ENCODE assay signal across 1 cellular context in the genomic region with DNA sequence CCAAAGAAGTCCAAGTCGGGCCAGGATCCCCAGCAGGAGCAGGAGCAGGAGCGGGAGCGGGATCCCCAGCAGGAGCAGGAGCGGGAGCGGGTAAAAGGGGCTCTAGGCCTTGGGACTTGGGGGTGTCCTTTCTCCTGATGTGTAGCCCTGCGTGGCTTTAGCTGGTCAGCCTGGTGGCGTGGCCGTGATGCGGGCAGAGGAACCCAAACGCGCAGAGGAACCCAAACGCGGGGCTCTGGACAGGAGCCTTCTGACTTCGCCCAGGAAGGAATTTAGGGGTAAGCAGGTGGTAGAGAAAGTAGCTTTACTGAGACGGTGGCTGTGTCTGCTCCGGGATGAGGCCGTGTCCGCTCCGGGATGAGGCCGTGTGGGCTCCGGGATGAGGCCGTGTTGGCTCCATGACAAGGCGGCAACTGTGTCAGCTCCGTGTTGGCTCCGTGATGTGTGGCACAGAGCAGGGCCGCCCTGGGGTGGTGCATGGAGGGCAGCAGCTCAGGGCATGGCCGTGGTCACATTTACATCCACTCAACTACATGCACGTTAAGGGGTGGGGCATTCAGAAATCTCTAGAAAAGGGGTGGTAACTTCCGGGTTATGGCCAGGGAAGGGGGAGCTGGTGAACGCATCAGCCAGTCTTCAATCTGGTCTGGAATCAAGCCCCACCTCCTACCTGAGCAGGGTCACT.
TF ChIP-seq lines count a peak whose summit lies in the region.

No MANE protein-coding gene starts in this region.

TF ChIP-seq in HepG2, 621 proteins besides CTCF, POLR2A, EP300 and RAD21 (continued from another document and continues in another):
- TF ChIP-seq, protein P1, sequence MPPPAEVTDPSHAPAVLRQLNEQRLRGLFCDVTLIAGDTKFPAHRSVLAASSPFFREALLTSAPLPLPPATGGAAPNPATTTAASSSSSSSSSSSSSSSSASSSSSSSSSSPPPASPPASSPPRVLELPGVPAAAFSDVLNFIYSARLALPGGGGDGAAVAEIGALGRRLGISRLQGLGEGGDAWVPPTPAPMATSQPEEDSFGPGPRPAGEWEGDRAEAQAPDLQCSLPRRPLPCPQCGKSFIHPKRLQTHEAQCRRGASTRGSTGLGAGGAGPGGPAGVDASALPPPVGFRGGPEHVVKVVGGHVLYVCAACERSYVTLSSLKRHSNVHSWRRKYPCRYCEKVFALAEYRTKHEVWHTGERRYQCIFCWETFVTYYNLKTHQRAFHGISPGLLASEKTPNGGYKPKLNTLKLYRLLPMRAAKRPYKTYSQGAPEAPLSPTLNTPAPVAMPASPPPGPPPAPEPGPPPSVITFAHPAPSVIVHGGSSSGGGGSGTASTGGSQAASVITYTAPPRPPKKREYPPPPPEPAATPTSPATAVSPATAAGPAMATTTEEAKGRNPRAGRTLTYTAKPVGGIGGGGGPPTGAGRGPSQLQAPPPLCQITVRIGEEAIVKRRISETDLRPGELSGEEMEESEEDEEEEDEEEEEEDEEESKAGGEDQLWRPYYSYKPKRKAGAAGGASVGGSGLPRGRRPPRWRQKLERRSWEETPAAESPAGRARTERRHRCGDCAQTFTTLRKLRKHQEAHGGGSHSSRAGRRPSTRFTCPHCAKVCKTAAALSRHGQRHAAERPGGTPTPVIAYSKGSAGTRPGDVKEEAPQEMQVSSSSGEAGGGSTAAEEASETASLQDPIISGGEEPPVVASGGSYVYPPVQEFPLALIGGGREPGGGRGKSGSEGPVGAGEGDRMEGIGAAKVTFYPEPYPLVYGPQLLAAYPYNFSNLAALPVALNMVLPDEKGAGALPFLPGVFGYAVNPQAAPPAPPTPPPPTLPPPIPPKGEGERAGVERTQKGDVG (CRISPR knock-in tag; IDR thresholded peaks at IDR 0.05; ENCODE audit: borderline replicate concordance) = peak; percentile 94
- TF ChIP-seq DNMT1 (CRISPR knock-in tag; IDR thresholded peaks at IDR 0.05) = no peak; the same call in 1 of the 2 replicates
- TF ChIP-seq SIX4 (CRISPR knock-in tag; IDR thresholded peaks at IDR 0.05) = no peak
- TF ChIP-seq ZNF274 (CRISPR knock-in tag; IDR thresholded peaks at IDR 0.05) = peak; percentile 50; the same call in 1 of the 2 replicates
- TF ChIP-seq ZNF749 (CRISPR knock-in tag; IDR thresholded peaks at IDR 0.05; ENCODE audit: borderline replicate concordance) = 0 out of 2 replicates have a peak, but pooled peaks have one; percentile 76
- TF ChIP-seq ZFX (CRISPR knock-in tag; IDR thresholded peaks at IDR 0.05; ENCODE audit: low read depth) = peak; percentile 70
- TF ChIP-seq ZNF317 (CRISPR knock-in tag; IDR thresholded peaks at IDR 0.05) = no peak
- TF ChIP-seq ZNF446 (CRISPR knock-in tag; IDR thresholded peaks at IDR 0.05) = no peak
- 0 out of 2 replicates have a peak, but pooled peaks have one; percentile 43 for TF ChIP-seq ZBTB20 (CRISPR knock-in tag; IDR thresholded peaks at IDR 0.05; ENCODE audit: borderline replicate concordance, low read depth)
- TF ChIP-seq MEIS2 (CRISPR knock-in tag; IDR thresholded peaks at IDR 0.05) = no peak
- no peak for TF ChIP-seq ZFP82 (CRISPR knock-in tag; IDR thresholded peaks at IDR 0.05; ENCODE audit: borderline replicate concordance)
- TF ChIP-seq ZNF362 (CRISPR knock-in tag; IDR thresholded peaks at IDR 0.05; ENCODE audit: borderline replicate concordance) = no peak
- no peak for TF ChIP-seq KAT8 (CRISPR knock-in tag; IDR thresholded peaks at IDR 0.05)
- TF ChIP-seq TGIF2 (CRISPR knock-in tag; IDR thresholded peaks at IDR 0.05) = 0 out of 2 replicates have a peak, but pooled peaks have one; percentile 47
- peak; percentile 19; the same call in 1 of the 2 replicates for TF ChIP-seq PHF21A (CRISPR knock-in tag; IDR thresholded peaks at IDR 0.05)
- no peak for TF ChIP-seq NFE2L1 (CRISPR knock-in tag; IDR thresholded peaks at IDR 0.05; ENCODE audit: borderline replicate concordance)
- TF ChIP-seq IRX3 (CRISPR knock-in tag; IDR thresholded peaks at IDR 0.05; ENCODE audit: borderline replicate concordance, low read depth) = no peak
- TF ChIP-seq GTF2F1 (IDR thresholded peaks at IDR 0.05; ENCODE audit: low read length) = no peak
- TF ChIP-seq ZNF235 (CRISPR knock-in tag; IDR thresholded peaks at IDR 0.05; ENCODE audit: borderline replicate concordance) = no peak
- peak; percentile 49; the same call in 1 of the 2 replicates for TF ChIP-seq MEF2D (CRISPR knock-in tag; IDR thresholded peaks at IDR 0.05)
- TF ChIP-seq ZFP36 (IDR thresholded peaks at IDR 0.05; ENCODE audit: borderline replicate concordance, low read depth, low read length, partially characterized antibody) = no peak
- no peak for TF ChIP-seq ZNF496 (CRISPR knock-in tag; IDR thresholded peaks at IDR 0.05; ENCODE audit: insufficient replicate concordance)
- no peak for TF ChIP-seq HDAC2 (CRISPR knock-in tag; IDR thresholded peaks at IDR 0.05)
- TF ChIP-seq NR2F6 (IDR thresholded peaks at IDR 0.05) = no peak
- peak; percentile 22; the same call in 1 of the 2 replicates for TF ChIP-seq NR2F6 (CRISPR knock-in tag; IDR thresholded peaks at IDR 0.05)
- TF ChIP-seq, protein P2, sequence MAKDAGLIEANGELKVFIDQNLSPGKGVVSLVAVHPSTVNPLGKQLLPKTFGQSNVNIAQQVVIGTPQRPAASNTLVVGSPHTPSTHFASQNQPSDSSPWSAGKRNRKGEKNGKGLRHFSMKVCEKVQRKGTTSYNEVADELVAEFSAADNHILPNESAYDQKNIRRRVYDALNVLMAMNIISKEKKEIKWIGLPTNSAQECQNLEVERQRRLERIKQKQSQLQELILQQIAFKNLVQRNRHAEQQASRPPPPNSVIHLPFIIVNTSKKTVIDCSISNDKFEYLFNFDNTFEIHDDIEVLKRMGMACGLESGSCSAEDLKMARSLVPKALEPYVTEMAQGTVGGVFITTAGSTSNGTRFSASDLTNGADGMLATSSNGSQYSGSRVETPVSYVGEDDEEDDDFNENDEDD (CRISPR knock-in tag; IDR thresholded peaks at IDR 0.05; ENCODE audit: borderline replicate concordance) = peak; percentile 81; the same call in 1 of the 2 replicates
- no peak for TF ChIP-seq ZNF484 (CRISPR knock-in tag; IDR thresholded peaks at IDR 0.05; ENCODE audit: borderline replicate concordance, low read depth)
- no peak for TF ChIP-seq NFE2 (CRISPR knock-in tag; IDR thresholded peaks at IDR 0.05)
- TF ChIP-seq ZNF766 (CRISPR knock-in tag; IDR thresholded peaks at IDR 0.05; ENCODE audit: borderline replicate concordance) = no peak
- TF ChIP-seq ZSCAN25 (CRISPR knock-in tag; IDR thresholded peaks at IDR 0.05) = no peak
- TF ChIP-seq TAF15 (IDR thresholded peaks at IDR 0.05; ENCODE audit: low read depth, low read length, poor library complexity, severe bottlenecking) = peak; percentile 68
- no peak; the same call in 1 of the 2 replicates for TF ChIP-seq MXD3 (CRISPR knock-in tag; IDR thresholded peaks at IDR 0.05)
- no peak for TF ChIP-seq NCOR1 (IDR thresholded peaks at IDR 0.05; ENCODE audit: borderline replicate concordance, low read length)
- TF ChIP-seq THAP11 (CRISPR knock-in tag; IDR thresholded peaks at IDR 0.05) = peak; percentile 40; the same call in 1 of the 2 replicates
- no peak for TF ChIP-seq MIER2 (CRISPR knock-in tag; IDR thresholded peaks at IDR 0.05)
- TF ChIP-seq, protein P3, sequence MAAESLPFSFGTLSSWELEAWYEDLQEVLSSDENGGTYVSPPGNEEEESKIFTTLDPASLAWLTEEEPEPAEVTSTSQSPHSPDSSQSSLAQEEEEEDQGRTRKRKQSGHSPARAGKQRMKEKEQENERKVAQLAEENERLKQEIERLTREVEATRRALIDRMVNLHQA (CRISPR knock-in tag; IDR thresholded peaks at IDR 0.05) = no peak
- no peak for TF ChIP-seq HNF1B (CRISPR knock-in tag; IDR thresholded peaks at IDR 0.05)
- peak; percentile 100 for TF ChIP-seq ZBTB38 (CRISPR knock-in tag; IDR thresholded peaks at IDR 0.05)
- no peak for TF ChIP-seq PHF5A (CRISPR knock-in tag; IDR thresholded peaks at IDR 0.05; ENCODE audit: low read depth, unreplicated experiment)
- no peak for TF ChIP-seq MYC (CRISPR knock-in tag; IDR thresholded peaks at IDR 0.05; ENCODE audit: borderline replicate concordance)
- TF ChIP-seq ZNF747 (CRISPR knock-in tag; IDR thresholded peaks at IDR 0.05; ENCODE audit: borderline replicate concordance) = no peak
- TF ChIP-seq, protein P4, sequence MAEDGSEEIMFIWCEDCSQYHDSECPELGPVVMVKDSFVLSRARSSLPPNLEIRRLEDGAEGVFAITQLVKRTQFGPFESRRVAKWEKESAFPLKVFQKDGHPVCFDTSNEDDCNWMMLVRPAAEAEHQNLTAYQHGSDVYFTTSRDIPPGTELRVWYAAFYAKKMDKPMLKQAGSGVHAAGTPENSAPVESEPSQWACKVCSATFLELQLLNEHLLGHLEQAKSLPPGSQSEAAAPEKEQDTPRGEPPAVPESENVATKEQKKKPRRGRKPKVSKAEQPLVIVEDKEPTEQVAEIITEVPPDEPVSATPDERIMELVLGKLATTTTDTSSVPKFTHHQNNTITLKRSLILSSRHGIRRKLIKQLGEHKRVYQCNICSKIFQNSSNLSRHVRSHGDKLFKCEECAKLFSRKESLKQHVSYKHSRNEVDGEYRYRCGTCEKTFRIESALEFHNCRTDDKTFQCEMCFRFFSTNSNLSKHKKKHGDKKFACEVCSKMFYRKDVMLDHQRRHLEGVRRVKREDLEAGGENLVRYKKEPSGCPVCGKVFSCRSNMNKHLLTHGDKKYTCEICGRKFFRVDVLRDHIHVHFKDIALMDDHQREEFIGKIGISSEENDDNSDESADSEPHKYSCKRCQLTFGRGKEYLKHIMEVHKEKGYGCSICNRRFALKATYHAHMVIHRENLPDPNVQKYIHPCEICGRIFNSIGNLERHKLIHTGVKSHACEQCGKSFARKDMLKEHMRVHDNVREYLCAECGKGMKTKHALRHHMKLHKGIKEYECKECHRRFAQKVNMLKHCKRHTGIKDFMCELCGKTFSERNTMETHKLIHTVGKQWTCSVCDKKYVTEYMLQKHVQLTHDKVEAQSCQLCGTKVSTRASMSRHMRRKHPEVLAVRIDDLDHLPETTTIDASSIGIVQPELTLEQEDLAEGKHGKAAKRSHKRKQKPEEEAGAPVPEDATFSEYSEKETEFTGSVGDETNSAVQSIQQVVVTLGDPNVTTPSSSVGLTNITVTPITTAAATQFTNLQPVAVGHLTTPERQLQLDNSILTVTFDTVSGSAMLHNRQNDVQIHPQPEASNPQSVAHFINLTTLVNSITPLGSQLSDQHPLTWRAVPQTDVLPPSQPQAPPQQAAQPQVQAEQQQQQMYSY (CRISPR knock-in tag; IDR thresholded peaks at IDR 0.05) = no peak
- no peak for TF ChIP-seq FOSL1 (CRISPR knock-in tag; IDR thresholded peaks at IDR 0.05; ENCODE audit: borderline replicate concordance)
- TF ChIP-seq MAF1 (CRISPR knock-in tag; IDR thresholded peaks at IDR 0.05; ENCODE audit: borderline replicate concordance) = no peak
- TF ChIP-seq, protein P5, sequence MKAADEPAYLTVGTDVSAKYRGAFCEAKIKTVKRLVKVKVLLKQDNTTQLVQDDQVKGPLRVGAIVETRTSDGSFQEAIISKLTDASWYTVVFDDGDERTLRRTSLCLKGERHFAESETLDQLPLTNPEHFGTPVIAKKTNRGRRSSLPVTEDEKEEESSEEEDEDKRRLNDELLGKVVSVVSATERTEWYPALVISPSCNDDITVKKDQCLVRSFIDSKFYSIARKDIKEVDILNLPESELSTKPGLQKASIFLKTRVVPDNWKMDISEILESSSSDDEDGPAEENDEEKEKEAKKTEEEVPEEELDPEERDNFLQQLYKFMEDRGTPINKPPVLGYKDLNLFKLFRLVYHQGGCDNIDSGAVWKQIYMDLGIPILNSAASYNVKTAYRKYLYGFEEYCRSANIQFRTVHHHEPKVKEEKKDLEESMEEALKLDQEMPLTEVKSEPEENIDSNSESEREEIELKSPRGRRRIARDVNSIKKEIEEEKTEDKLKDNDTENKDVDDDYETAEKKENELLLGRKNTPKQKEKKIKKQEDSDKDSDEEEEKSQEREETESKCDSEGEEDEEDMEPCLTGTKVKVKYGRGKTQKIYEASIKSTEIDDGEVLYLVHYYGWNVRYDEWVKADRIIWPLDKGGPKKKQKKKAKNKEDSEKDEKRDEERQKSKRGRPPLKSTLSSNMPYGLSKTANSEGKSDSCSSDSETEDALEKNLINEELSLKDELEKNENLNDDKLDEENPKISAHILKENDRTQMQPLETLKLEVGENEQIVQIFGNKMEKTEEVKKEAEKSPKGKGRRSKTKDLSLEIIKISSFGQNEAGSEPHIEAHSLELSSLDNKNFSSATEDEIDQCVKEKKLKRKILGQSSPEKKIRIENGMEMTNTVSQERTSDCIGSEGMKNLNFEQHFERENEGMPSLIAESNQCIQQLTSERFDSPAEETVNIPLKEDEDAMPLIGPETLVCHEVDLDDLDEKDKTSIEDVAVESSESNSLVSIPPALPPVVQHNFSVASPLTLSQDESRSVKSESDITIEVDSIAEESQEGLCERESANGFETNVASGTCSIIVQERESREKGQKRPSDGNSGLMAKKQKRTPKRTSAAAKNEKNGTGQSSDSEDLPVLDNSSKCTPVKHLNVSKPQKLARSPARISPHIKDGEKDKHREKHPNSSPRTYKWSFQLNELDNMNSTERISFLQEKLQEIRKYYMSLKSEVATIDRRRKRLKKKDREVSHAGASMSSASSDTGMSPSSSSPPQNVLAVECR (CRISPR knock-in tag; IDR thresholded peaks at IDR 0.05; ENCODE audit: borderline replicate concordance) = no peak; the same call in 1 of the 2 replicates
- peak; percentile 13; the same call in 1 of the 2 replicates for TF ChIP-seq ZNF468 (CRISPR knock-in tag; IDR thresholded peaks at IDR 0.05)
- no peak for TF ChIP-seq SPEN (CRISPR knock-in tag; IDR thresholded peaks at IDR 0.05; ENCODE audit: low read depth)
- TF ChIP-seq ZNF616 (CRISPR knock-in tag; IDR thresholded peaks at IDR 0.05; ENCODE audit: low read depth) = 0 out of 2 replicates have a peak, but pooled peaks have one; percentile 47
- no peak for TF ChIP-seq ZNF780A (CRISPR knock-in tag; IDR thresholded peaks at IDR 0.05)
- TF ChIP-seq PAF1 (CRISPR knock-in tag; IDR thresholded peaks at IDR 0.05) = peak; percentile 77; the same call in 1 of the 2 replicates
